ENCODE assay signal across 21 cellular contexts in the genomic region with DNA sequence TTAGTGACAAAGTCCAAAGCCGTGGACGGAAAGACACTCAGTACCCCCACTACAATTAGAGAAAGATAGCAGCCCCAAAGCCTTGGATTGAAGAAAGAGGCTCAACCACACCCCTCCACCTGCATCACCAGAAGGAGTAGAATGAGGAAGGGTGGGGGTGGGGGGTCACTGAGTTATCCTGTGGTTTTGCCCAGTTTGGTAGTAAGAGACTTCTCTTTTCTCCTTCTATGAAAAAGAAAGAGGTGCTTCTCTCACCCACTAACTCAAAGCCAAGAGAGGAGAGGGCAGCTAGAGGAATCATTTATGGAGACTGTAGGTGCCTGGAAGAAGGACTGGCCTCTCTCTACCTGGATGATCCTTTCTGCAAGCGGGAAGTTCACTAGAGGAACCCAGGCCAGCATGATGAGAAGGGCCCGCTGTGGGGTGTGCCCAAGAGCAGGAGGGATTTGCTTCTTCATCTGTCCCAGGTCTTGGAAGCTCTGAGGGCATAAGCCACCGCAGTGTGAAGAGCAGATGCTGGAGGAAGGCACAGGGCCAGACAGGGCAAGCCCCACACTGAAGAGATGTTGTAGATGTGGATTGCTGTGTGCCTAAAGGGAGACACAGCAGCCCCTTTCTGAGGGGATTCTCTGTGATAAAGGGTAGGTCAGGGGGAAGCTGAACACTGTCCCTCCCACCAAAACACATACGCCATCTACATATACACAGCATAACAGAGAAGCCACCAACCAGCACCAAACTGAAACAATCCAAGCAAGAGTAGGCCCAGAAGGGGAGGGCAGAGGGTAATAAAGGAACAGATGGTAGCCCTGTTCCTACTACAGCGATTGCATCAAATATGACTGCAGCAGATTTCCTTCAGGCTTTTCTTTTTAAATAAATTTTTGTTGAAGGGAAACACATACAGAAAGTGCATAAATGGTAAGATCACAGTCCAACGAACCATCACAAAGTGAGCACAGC. TPM values are rescaled to one million over a fixed set of nuclear protein-coding genes. Genes with fewer than 3 reads are reported as not detected.
DNase-seq lines count a peak whose midpoint lies in the region; ATAC-seq and TF ChIP-seq lines count a peak whose summit lies in the region.
"Had no signal": no experiment of that assay in that cellular context is flagged by ENCODE, and none has a peak within 500 bp of the region (broad histone marks: within the 10 kb centered on the region; RNA-seq: fewer than 3 reads in every experiment).

No MANE protein-coding gene starts in this region.

- H3K9me3 ChIP-seq in left lung, result peaks cover 0 to 17% of the 10 kb centered on the region in 2 donors
- H3K9me3 ChIP-seq: Peyer's patch had no signal

- H3K4me3 Mint-ChIP-seq in neural crest cell (no peak overlapping the region), chondrocyte (ENCODE audit: unreplicated experiment) (no peak overlapping the region)
- H3K4me3 Mint-ChIP-seq: B cell, CD14-positive monocyte, GM23338 had no signal

- H3K36me3 Mint-ChIP-seq in neural crest cell (ENCODE audit: low read depth), result no peaks in the 10 kb centered on the region
- H3K36me3 Mint-ChIP-seq in chondrocyte (ENCODE audit: low read depth), result no peaks in the 10 kb centered on the region
- H3K36me3 Mint-ChIP-seq: CD14-positive monocyte had no signal

- ATAC-seq in HG02852 (IDR thresholded peaks at IDR 0.05; ENCODE audit: unreplicated experiment) (no peak), GM18498 (IDR thresholded peaks at IDR 0.05; ENCODE audit: unreplicated experiment) (no peak), left lung (no peak)
- ATAC-seq: GM23338, SK-N-SH treated with all-trans-retinoic acid at 6 μM for 48 hours had no signal

- intact Hi-C loops in left lung (cut with DNase I), result no loop called here

- H3K4me3 ChIP-seq in left lung, result no peak overlapping the region
- H3K4me3 ChIP-seq: GM23338, Peyer's patch had no signal

- no peak overlapping the region for H3K27ac ChIP-seq in left lung
- H3K27ac ChIP-seq: Peyer's patch had no signal

- no peaks in the 10 kb centered on the region for H3K9me3 Mint-ChIP-seq in neural crest cell
- H3K9me3 Mint-ChIP-seq in chondrocyte (ENCODE audit: low read depth), result no peaks in the 10 kb centered on the region
- H3K9me3 Mint-ChIP-seq: GM23338 had no signal

- no peaks in the 10 kb centered on the region for H3K4me1 ChIP-seq in left lung
- H3K4me1 ChIP-seq: Peyer's patch had no signal

- no peaks in the 10 kb centered on the region for H3K4me1 Mint-ChIP-seq in neural crest cell
- H3K4me1 Mint-ChIP-seq in chondrocyte (ENCODE audit: low read depth), result no peaks in the 10 kb centered on the region
- H3K4me1 Mint-ChIP-seq: B cell, CD14-positive monocyte had no signal

- TF ChIP-seq CTCF in neural crest cell (conservative IDR thresholded peaks at IDR 0.05) (no peak), chondrocyte (IDR thresholded peaks at IDR 0.05) (no peak), left lung (IDR thresholded peaks at IDR 0.05) (no peak)

- peaks cover 0 to 4% of the 10 kb centered on the region in 2 donors for H3K27me3 ChIP-seq in left lung
- H3K27me3 ChIP-seq: Peyer's patch had no signal

- no peaks in the 10 kb centered on the region for H3K36me3 ChIP-seq in left lung
- H3K36me3 ChIP-seq: Peyer's patch had no signal

- H3K27me3 Mint-ChIP-seq in neural crest cell (ENCODE audit: low read depth) (peaks cover 18% of the 10 kb centered on the region), chondrocyte (ENCODE audit: low read depth) (peaks cover 12% of the 10 kb centered on the region)

- peak overlapping the region; percentile 22 for H3K27ac Mint-ChIP-seq in neural crest cell (ENCODE audit: unreplicated experiment)
- H3K27ac Mint-ChIP-seq in chondrocyte (ENCODE audit: unreplicated experiment), result no peak overlapping the region
- H3K27ac Mint-ChIP-seq: B cell, GM23338 had no signal

- DNase-seq in DMS 273 (lab: John Stamatoyannopoulos, UW; ENCODE audit: unreplicated experiment) (peak; percentile 94), NCI-H446 (lab: John Stamatoyannopoulos, UW) (peak; percentile 28 to 56), cerebellar cortex (ENCODE audit: low spot score) (peak; percentile 81), neural crest cell (ENCODE audit: low read depth, low spot score) (no peak), chondrocyte (ENCODE audit: low spot score) (no peak), left lung (no peak)
- DNase-seq: EL, HCEC 1CT, KBM-7, MM.1S, NCI-H1048, NCI-H146, NCI-H2081, NCI-H510A treated with DMSO at 0.1 percent for 48 hours, Peyer's patch had no signal

RNA-seq across cellular contexts. Expression of gene LANCL2, which starts 25.8 kb away (rescaled TPM):
- total RNA-seq in neural crest cell (23.0 and 23.4 TPM in 2 replicates), chondrocyte (13.9 to 21.3 TPM (median 20.4 TPM) in 3 replicates), left lung (10 to 100 TPM in 1 of 2 donors, 1 to 10 TPM in 1; 9.5 to 10.9 TPM)

Comparison
In these comparisons a context has a peak if more than half of its experiments do, and no peak if none do; other contexts are left out.
1. DNase-seq: peak in DMS 273 (single experiment), NCI-H446 (2 of 2) and cerebellar cortex (single experiment); none in neural crest cell (single experiment), chondrocyte (single experiment) and left lung (0 of 2).